Comparison of ENCODE assay signal across 10 cellular contexts in genomic region chr1:115980998-115981993, GRCh38. TPM values are rescaled to one million over a fixed set of nuclear protein-coding genes. Genes with fewer than 3 reads are reported as not detected.
A peak's percentile ranks its signal among the peaks of the same experiment; 100 is the strongest.
DNase-seq lines count a peak whose midpoint lies in the region; ATAC-seq, FAIRE-seq and TF ChIP-seq lines count a peak whose summit lies in the region.
"Had no signal": no experiment of that assay in that cellular context is flagged by ENCODE, and none has a peak within 500 bp of the region (broad histone marks: within the 10 kb centered on the region; RNA-seq: fewer than 3 reads in every experiment).

No MANE protein-coding gene starts in this region.

- H3K4me3 ChIP-seq in ascending aorta: no peak overlapping the region
- H3K4me3 ChIP-seq in right cardiac atrium (ENCODE audit: low read length): no peak overlapping the region
- H3K4me3 ChIP-seq in small intestine (ENCODE audit: low read depth in 1 of 2, low read length in 2 of 2): no peak overlapping the region
- H3K4me3 ChIP-seq: SK-N-MC had no signal

- H3K27ac ChIP-seq in ascending aorta (no peak overlapping the region), right cardiac atrium (ENCODE audit: low read length) (no peak overlapping the region), small intestine (ENCODE audit: low read depth in 1 of 2, low read length in 1 of 2) (no peak overlapping the region)
- H3K27ac ChIP-seq: SK-N-MC had no signal

- H3K9me3 ChIP-seq in ascending aorta (no peaks in the 10 kb centered on the region), right cardiac atrium (ENCODE audit: control insufficient read depth, low read length) (no peaks in the 10 kb centered on the region), small intestine (ENCODE audit: control insufficient read depth, low read depth) (no peaks in the 10 kb centered on the region)

- no peak overlapping the region for H3K4me3 Mint-ChIP-seq in T-helper 2 cell treated with Interferon-gamma antibody and Interleukin-4, amounts not matched to agents 5 μg/mL and 100 μg/mL, for 36 hours

- ATAC-seq in GM19463 (IDR thresholded peaks at IDR 0.05; ENCODE audit: unreplicated experiment): peak; percentile 37
- ATAC-seq in right cardiac atrium: peak; percentile 37 to 53
- no peak for ATAC-seq in HG03175 (IDR thresholded peaks at IDR 0.05; ENCODE audit: unreplicated experiment)

- no peaks in the 10 kb centered on the region for H3K36me3 Mint-ChIP-seq in T-helper 2 cell treated with Interferon-gamma antibody and Interleukin-4, amounts not matched to agents 5 μg/mL and 100 μg/mL, for 36 hours (ENCODE audit: low read depth)

- H3K4me1 Mint-ChIP-seq in T-helper 2 cell treated with Interferon-gamma antibody and Interleukin-4, amounts not matched to agents 5 μg/mL and 100 μg/mL, for 36 hours (ENCODE audit: low read depth): peaks cover 3% of the 10 kb centered on the region

- peak; percentile 51 to 62 (median 51) for TF ChIP-seq CTCF in ascending aorta (IDR thresholded peaks at IDR 0.05)

- WGBS in right cardiac atrium: 44% methylated on average over 3 of the region's 3 CpGs
- 36 to 54% (median 44%) methylated on average over 3 of the region's 3 CpGs for WGBS in small intestine, 3 donors

- intact Hi-C loops in ascending aorta (cut with DNase I) (loop anchor here (2.0 kb wide), 1 partner anchor 174 kb away; no protein-coding TSS in a partner anchor), right cardiac atrium (cut with DNase I) (loop anchor here in 2 of 4 donors (5.0 to 10.0 kb wide), 2 partner anchors 174 to 176 kb away; no protein-coding TSS in a partner anchor)

- H3K9me3 Mint-ChIP-seq in T-helper 2 cell treated with Interferon-gamma antibody and Interleukin-4, amounts not matched to agents 5 μg/mL and 100 μg/mL, for 36 hours: no peaks in the 10 kb centered on the region

- no peaks in the 10 kb centered on the region for H3K27me3 ChIP-seq in ascending aorta
- no peaks in the 10 kb centered on the region for H3K27me3 ChIP-seq in right cardiac atrium (ENCODE audit: control insufficient read depth, insufficient read depth)
- H3K27me3 ChIP-seq in small intestine (ENCODE audit: control insufficient read depth in 2 of 2, insufficient read depth in 2 of 2, low read length in 2 of 2): no peaks in the 10 kb centered on the region

- DNase-seq in COR-L47 (lab: John Stamatoyannopoulos, UW) (peak; percentile 57), NCI-H2227 (lab: John Stamatoyannopoulos, UW; ENCODE audit: unreplicated experiment) (peak; percentile 83), ascending aorta (ENCODE audit: low spot score in 2 of 2) (no peak), right cardiac atrium (peak in 1 of 3 donors; percentile 59), small intestine (peak; percentile 45)
- DNase-seq in T-helper 2 cell treated with Interferon-gamma antibody and Interleukin-4, amounts not matched to agents 5 μg/mL and 100 μg/mL, for 36 hours (ENCODE audit: low spot score): no peak

- no peak for FAIRE-seq in small intestine (lab: Jason Lieb, UNC)

- peaks cover 40% of the 10 kb centered on the region for H3K27me3 Mint-ChIP-seq in T-helper 2 cell treated with Interferon-gamma antibody and Interleukin-4, amounts not matched to agents 5 μg/mL and 100 μg/mL, for 36 hours (ENCODE audit: low read depth)

- H3K27ac Mint-ChIP-seq in T-helper 2 cell treated with Interferon-gamma antibody and Interleukin-4, amounts not matched to agents 5 μg/mL and 100 μg/mL, for 36 hours: no peak overlapping the region

- H3K36me3 ChIP-seq in ascending aorta (no peaks in the 10 kb centered on the region), small intestine (ENCODE audit: control insufficient read depth in 2 of 2, insufficient read depth in 2 of 2, low read length in 2 of 2) (no peaks in the 10 kb centered on the region)

- H3K4me1 ChIP-seq in ascending aorta (no peaks in the 10 kb centered on the region), right cardiac atrium (ENCODE audit: control insufficient read depth, insufficient read depth, low read length) (no peaks in the 10 kb centered on the region), small intestine (ENCODE audit: control insufficient read depth in 2 of 2, insufficient read depth in 1 of 2, low read depth in 1 of 2, low read length in 1 of 2) (no peaks in the 10 kb centered on the region)

RNA-seq across cellular contexts. Expression of gene SLC22A15, which starts 5.0 kb away (rescaled TPM):
- total RNA-seq in ascending aorta (5.6 TPM), right cardiac atrium (1 to 10 TPM; 4.5 to 9.3 (median 5.6) TPM)
- polyA plus RNA-seq in right cardiac atrium (3.5 TPM), small intestine (under 1 TPM in 2 of 3 donors, not detected in 1; 0.27 to 0.88 TPM)
- total RNA-seq: pulmonary artery endothelial cell had no signal

Comparison
In these comparisons a context has a peak if more than half of its experiments do, and no peak if none do; other contexts are left out.
1. DNase-seq: peak in COR-L47 (single experiment), NCI-H2227 (single experiment) and small intestine (single experiment); none in ascending aorta (0 of 2) and T-helper 2 cell treated with Interferon-gamma antibody and Interleukin-4, amounts not matched to agents 5 μg/mL and 100 μg/mL, for 36 hours (single experiment).